In genomic region chr13:50635504-50635903, GRCh38 we compare ENCODE assay signal across 9 cellular contexts.
DNase-seq lines count a peak whose midpoint lies in the region; ATAC-seq lines count a peak whose summit lies in the region.
"Had no signal": no experiment of that assay in that cellular context is flagged by ENCODE, and none has a peak within 500 bp of the region (broad histone marks: within the 10 kb centered on the region; RNA-seq: fewer than 3 reads in every experiment).

No MANE protein-coding gene starts in this region.

- no peak overlapping the region for H3K9ac ChIP-seq in trophoblast cell (ENCODE audit: low read length)

- no peaks in the 10 kb centered on the region for H3K79me1 ChIP-seq in trophoblast cell (ENCODE audit: low read length)

- H3K4me1 ChIP-seq in trophoblast cell (ENCODE audit: control insufficient read depth in 1 of 2, insufficient read depth in 2 of 2, low read length in 2 of 2): peaks cover 0 to 5% of the 10 kb centered on the region in 2 experiments
- no peaks in the 10 kb centered on the region for H3K4me1 ChIP-seq in CD4-positive, alpha-beta memory T cell (ENCODE audit: insufficient read depth, low read length)

- H3K4me3 Mint-ChIP-seq in CD4-positive, alpha-beta memory T cell: peak overlapping the region in 1 of 8 donors; percentile 55
- no peak overlapping the region for H3K4me3 Mint-ChIP-seq in activated naive CD4-positive, alpha-beta T cell treated with anti-CD3 and anti-CD28 coated beads for 36 hours
- H3K4me3 Mint-ChIP-seq: activated naive CD8-positive, alpha-beta T cell treated with anti-CD3 and anti-CD28 coated beads, Interleukin-2, amount 10 ng/mL, durations not matched to agents 7 days and 5 days had no signal

- H2BK120ac ChIP-seq in trophoblast cell (ENCODE audit: insufficient read depth, low read length, poor library complexity): no peak overlapping the region

- no peaks in the 10 kb centered on the region for H3K79me2 ChIP-seq in trophoblast cell (ENCODE audit: control insufficient read depth, insufficient read depth, low read length, poor library complexity)

- DNase-seq in caudate nucleus (lab: John Stamatoyannopoulos, UW) (peak in 5 of 61 donors; percentile 3 to 15 (median 4)), trophoblast cell (peak; percentile 82 to 92), SK-N-DZ (ENCODE audit: low spot score) (no peak)
- no peak for DNase-seq in CD4-positive, alpha-beta memory T cell
- DNase-seq in activated naive CD4-positive, alpha-beta T cell treated with anti-CD3 and anti-CD28 coated beads for 36 hours: no peak
- DNase-seq: activated naive CD8-positive, alpha-beta T cell treated with anti-CD3 and anti-CD28 coated beads, Interleukin-2, amount 10 ng/mL, durations not matched to agents 7 days and 5 days had no signal

- H3K27ac ChIP-seq in caudate nucleus (ENCODE audit: low read depth, low read length): peak overlapping the region; percentile 12
- no peak overlapping the region for H3K27ac ChIP-seq in trophoblast cell (ENCODE audit: low read depth, low read length)
- no peak overlapping the region for H3K27ac ChIP-seq in CD4-positive, alpha-beta memory T cell (ENCODE audit: low read depth, low read length)

- H3K18ac ChIP-seq in trophoblast cell (ENCODE audit: low read length): no peak overlapping the region

- H4K91ac ChIP-seq in trophoblast cell (ENCODE audit: low read depth, low read length): no peak overlapping the region

- no peak overlapping the region for H3K4me3 ChIP-seq in trophoblast cell (ENCODE audit: low read depth, low read length)
- H3K4me3 ChIP-seq in CD4-positive, alpha-beta memory T cell (ENCODE audit: low read length in 2 of 2): no peak overlapping the region

- no peak overlapping the region for H2AK5ac ChIP-seq in trophoblast cell (ENCODE audit: low read length)

- no peak overlapping the region for H2BK12ac ChIP-seq in trophoblast cell (ENCODE audit: low read length)

- no peaks in the 10 kb centered on the region for H3K27me3 Mint-ChIP-seq in CD4-positive, alpha-beta memory T cell
- H3K27me3 Mint-ChIP-seq in activated naive CD4-positive, alpha-beta T cell treated with anti-CD3 and anti-CD28 coated beads for 36 hours (ENCODE audit: low read depth): no peaks in the 10 kb centered on the region

- POLR2A ChIA-PET in CD4-positive, alpha-beta memory T cell (lab: Charles Lee; ENCODE audit: partially characterized antibody): no interaction called here

- no peak overlapping the region for H4K8ac ChIP-seq in trophoblast cell (ENCODE audit: low read depth, low read length)

- no peak overlapping the region for H3K4ac ChIP-seq in trophoblast cell (ENCODE audit: low read depth, low read length)

- H2AFZ ChIP-seq in trophoblast cell (ENCODE audit: insufficient read depth, low read length, poor library complexity): no peak overlapping the region

- intact Hi-C loops in CD4-positive, alpha-beta memory T cell (cut with micrococcal nuclease): no loop called here
- intact Hi-C loops in activated naive CD4-positive, alpha-beta T cell treated with anti-CD3 and anti-CD28 coated beads for 36 hours (cut with micrococcal nuclease): no loop called here

- H3K4me2 ChIP-seq in trophoblast cell (ENCODE audit: low read length): no peak overlapping the region

- H3K14ac ChIP-seq in trophoblast cell (ENCODE audit: low read length): no peak overlapping the region

- H2BK5ac ChIP-seq in trophoblast cell (ENCODE audit: low read depth, low read length, poor library complexity): no peak overlapping the region

- no peak overlapping the region for H3K27ac Mint-ChIP-seq in CD4-positive, alpha-beta memory T cell
- no peak overlapping the region for H3K27ac Mint-ChIP-seq in activated naive CD4-positive, alpha-beta T cell treated with anti-CD3 and anti-CD28 coated beads for 36 hours
- H3K27ac Mint-ChIP-seq: activated naive CD8-positive, alpha-beta T cell treated with anti-CD3 and anti-CD28 coated beads, Interleukin-2, amount 10 ng/mL, durations not matched to agents 7 days and 5 days had no signal

- H3K36me3 Mint-ChIP-seq in CD4-positive, alpha-beta memory T cell: no peaks in the 10 kb centered on the region
- H3K36me3 Mint-ChIP-seq in activated naive CD4-positive, alpha-beta T cell treated with anti-CD3 and anti-CD28 coated beads for 36 hours (ENCODE audit: low read depth): no peaks in the 10 kb centered on the region
- H3K36me3 Mint-ChIP-seq: activated naive CD8-positive, alpha-beta T cell treated with anti-CD3 and anti-CD28 coated beads, Interleukin-2, amount 10 ng/mL, durations not matched to agents 7 days and 5 days had no signal

- H3K4me1 Mint-ChIP-seq in CD4-positive, alpha-beta memory T cell: no peaks in the 10 kb centered on the region
- H3K4me1 Mint-ChIP-seq in activated naive CD4-positive, alpha-beta T cell treated with anti-CD3 and anti-CD28 coated beads for 36 hours (ENCODE audit: low read depth): no peaks in the 10 kb centered on the region

- no peak overlapping the region for H4K12ac ChIP-seq in trophoblast cell (ENCODE audit: low read depth, low read length)

- H3K27me3 ChIP-seq in trophoblast cell (ENCODE audit: insufficient read depth, low read length): no peaks in the 10 kb centered on the region
- no peaks in the 10 kb centered on the region for H3K27me3 ChIP-seq in CD4-positive, alpha-beta memory T cell (ENCODE audit: insufficient read depth, low read length)

- CTCF ChIA-PET in CD4-positive, alpha-beta memory T cell (lab: Charles Lee; ENCODE audit: partially characterized antibody): no interaction called here
- CTCF ChIA-PET in activated naive CD4-positive, alpha-beta T cell treated with anti-CD3 and anti-CD28 coated beads for 36 hours (lab: Charles Lee): interaction anchor here (0.6 kb wide), 1 partner anchor 658 kb away, joined by 4 read pairs; no protein-coding TSS in a partner anchor

- no CpG with 5 or more reads among the region's 3 CpGs for WGBS in trophoblast cell (ENCODE audit: extremely low coverage, insufficient coverage, insufficient read length)

- H3K36me3 ChIP-seq in trophoblast cell (ENCODE audit: control insufficient read depth in 1 of 2, insufficient read depth in 2 of 2, low read length in 2 of 2): no peaks in the 10 kb centered on the region
- H3K36me3 ChIP-seq in CD4-positive, alpha-beta memory T cell (ENCODE audit: insufficient read depth, low read length): no peaks in the 10 kb centered on the region

- H3K9me3 ChIP-seq in trophoblast cell (ENCODE audit: insufficient read depth, low read depth, low read length): no peaks in the 10 kb centered on the region
- H3K9me3 ChIP-seq in CD4-positive, alpha-beta memory T cell (ENCODE audit: control insufficient read depth in 1 of 2, low read length in 2 of 2): no peaks in the 10 kb centered on the region

- ATAC-seq in GM19328 (IDR thresholded peaks at IDR 0.05; ENCODE audit: unreplicated experiment): peak; percentile 39
- ATAC-seq in HG03159 (IDR thresholded peaks at IDR 0.05; ENCODE audit: unreplicated experiment): peak; percentile 62
- no peak for ATAC-seq in GM18517 (IDR thresholded peaks at IDR 0.05; ENCODE audit: unreplicated experiment)

- H3K9me3 Mint-ChIP-seq in CD4-positive, alpha-beta memory T cell: no peaks in the 10 kb centered on the region
- no peaks in the 10 kb centered on the region for H3K9me3 Mint-ChIP-seq in activated naive CD4-positive, alpha-beta T cell treated with anti-CD3 and anti-CD28 coated beads for 36 hours

- H3K23ac ChIP-seq in trophoblast cell (ENCODE audit: low read length): no peak overlapping the region

Comparison
In these comparisons a context has a peak if more than half of its experiments do, and no peak if none do; other contexts are left out.
1. DNase-seq: peak in trophoblast cell (2 of 2); none in SK-N-DZ (single experiment), CD4-positive, alpha-beta memory T cell (0 of 5) and activated naive CD4-positive, alpha-beta T cell treated with anti-CD3 and anti-CD28 coated beads for 36 hours (single experiment).